ENCODE assay signal across 26 cellular contexts in the genomic region with DNA sequence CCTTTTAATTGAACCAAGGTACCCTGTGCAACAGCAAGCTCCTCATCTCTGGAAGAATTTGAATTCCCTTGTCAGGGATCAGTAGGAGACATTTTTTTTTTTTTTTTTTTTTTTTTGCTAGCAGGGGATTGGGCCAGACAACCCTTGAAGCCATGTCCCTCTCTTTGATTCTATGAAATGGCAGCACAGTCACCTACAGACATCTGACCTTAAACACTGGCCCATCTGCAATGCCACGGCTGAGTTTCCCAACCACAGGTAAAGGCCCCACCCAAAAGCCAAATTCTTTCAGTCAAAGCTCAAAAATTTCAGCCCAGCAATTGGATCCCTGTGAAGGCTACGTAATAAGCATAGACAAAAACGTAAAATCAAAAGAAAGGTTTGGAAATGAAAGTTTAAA.
A peak's percentile ranks its signal among the peaks of the same experiment; 100 is the strongest.
DNase-seq lines count a peak whose midpoint lies in the region; ATAC-seq and TF ChIP-seq lines count a peak whose summit lies in the region.
"Had no signal": no experiment of that assay in that cellular context is flagged by ENCODE, and none has a peak within 500 bp of the region (broad histone marks: within the 10 kb centered on the region; RNA-seq: fewer than 3 reads in every experiment).

No MANE protein-coding gene starts in this region.

- peaks cover 21% of the 10 kb centered on the region for H3K79me2 ChIP-seq in GM23338 (replicated peaks; ENCODE audit: insufficient read depth)

- 89 to 94% (median 91%) methylated on average over 3 of the region's 3 CpGs for WGBS in adrenal gland, 4 donors

- CTCF ChIA-PET in activated CD4-positive, alpha-beta T cell treated with anti-CD3 and anti-CD28 coated beads, Interleukin-2, amount 10 ng/mL, durations not matched to agents 7 days and 5 days (lab: Charles Lee): interaction anchor here (0.6 to 3.7 kb wide), 6 partner anchors 9 to 21 kb away, joined by 3 to 17 read pairs (median 8); no protein-coding TSS in a partner anchor
- CTCF ChIA-PET in CD4-positive, alpha-beta memory T cell (lab: Charles Lee; ENCODE audit: partially characterized antibody): interaction anchor here (0.8 to 7.3 kb wide), 8 partner anchors 9 to 264 kb away, joined by 4 to 61 read pairs (median 4); no protein-coding TSS in a partner anchor
- CTCF ChIA-PET in naive thymus-derived CD4-positive, alpha-beta T cell (lab: Charles Lee): no interaction called here

- TF ChIP-seq CTCF in GM23338 (conservative IDR thresholded peaks at IDR 0.05; ENCODE audit: low read depth in 2 of 2): no peak
- no peak for TF ChIP-seq CTCF in adrenal gland (IDR thresholded peaks at IDR 0.05)

- H3K9me2 ChIP-seq in GM23338 (ENCODE audit: insufficient read depth): no peaks in the 10 kb centered on the region

- no peak for TF ChIP-seq POLR2A in adrenal gland (IDR thresholded peaks at IDR 0.05)

- H3K9me3 ChIP-seq in CD4-positive, alpha-beta memory T cell (ENCODE audit: control insufficient read depth in 1 of 2, low read length in 2 of 2): no peaks in the 10 kb centered on the region
- H3K9me3 ChIP-seq in naive thymus-derived CD4-positive, alpha-beta T cell (ENCODE audit: control insufficient read depth in 2 of 3, low read length in 3 of 3): no peaks in the 10 kb centered on the region
- no peaks in the 10 kb centered on the region for H3K9me3 ChIP-seq in adrenal gland (replicated peaks in 1 of 3)
- H3K9me3 ChIP-seq: ovary, upper lobe of right lung had no signal

- no peaks in the 10 kb centered on the region for H3K27me3 ChIP-seq in CD4-positive, alpha-beta memory T cell (ENCODE audit: insufficient read depth, low read length)
- H3K27me3 ChIP-seq in naive thymus-derived CD4-positive, alpha-beta T cell (ENCODE audit: control insufficient read depth in 2 of 2, insufficient read depth in 2 of 2, low read length in 2 of 2): no peaks in the 10 kb centered on the region
- H3K27me3 ChIP-seq in GM23338 (ENCODE audit: insufficient read depth): no peaks in the 10 kb centered on the region
- no peaks in the 10 kb centered on the region for H3K27me3 ChIP-seq in adrenal gland
- H3K27me3 ChIP-seq: ovary, upper lobe of right lung had no signal

- no peak overlapping the region for H3K4me2 ChIP-seq in GM23338

- intact Hi-C loops in CD4-positive, alpha-beta memory T cell (cut with micrococcal nuclease): no loop called here
- intact Hi-C loops in naive thymus-derived CD4-positive, alpha-beta T cell (cut with micrococcal nuclease): loop anchor here in 1 of 2 donors (2.0 kb wide), 1 partner anchor 14 kb away; no protein-coding TSS in a partner anchor
- intact Hi-C loops in adrenal gland (cut with DNase I): no loop called here

- H3F3A ChIP-seq in GM23338 (replicated peaks; ENCODE audit: low read depth): no peaks in the 10 kb centered on the region

- H3K4me1 ChIP-seq in CD4-positive, alpha-beta memory T cell (ENCODE audit: insufficient read depth, low read length): peaks cover 99% of the 10 kb centered on the region
- peaks cover 78 to 95% of the 10 kb centered on the region in 2 donors for H3K4me1 ChIP-seq in naive thymus-derived CD4-positive, alpha-beta T cell (ENCODE audit: control insufficient read depth in 2 of 2, insufficient read depth in 2 of 2, low read length in 2 of 2)
- H3K4me1 ChIP-seq in GM23338 (ENCODE audit: insufficient read depth): peaks cover 10% of the 10 kb centered on the region; the same call in 1 of the 2 replicates
- peaks cover 0 to 14% of the 10 kb centered on the region in 2 donors for H3K4me1 ChIP-seq in adrenal gland (replicated peaks in 1 of 2)

- H3K27me3 Mint-ChIP-seq in activated CD4-positive, alpha-beta T cell treated with anti-CD3 and anti-CD28 coated beads, Interleukin-2, amount 10 ng/mL, durations not matched to agents 7 days and 5 days: no peaks in the 10 kb centered on the region
- H3K27me3 Mint-ChIP-seq in CD4-positive, alpha-beta memory T cell: no peaks in the 10 kb centered on the region
- no peaks in the 10 kb centered on the region for H3K27me3 Mint-ChIP-seq in activated T-helper 17 cell treated with anti-CD3 and anti-CD28 coated beads, Interleukin-2, amount 50 U/mL, for 72 hours
- H3K27me3 Mint-ChIP-seq in naive thymus-derived CD4-positive, alpha-beta T cell: no peaks in the 10 kb centered on the region
- peaks cover 3% of the 10 kb centered on the region for H3K27me3 Mint-ChIP-seq in GM23338 (ENCODE audit: insufficient read depth, low read depth, poor library complexity)
- H3K27me3 Mint-ChIP-seq: stimulated activated naive B cell treated with anti-CD40 and anti-IgM and Interleukin-4, amounts not matched to agents 10 μg/mL and 1 μg/mL and 100 μg/mL, for 72 hours had no signal

- no peak for DNase-seq in activated CD4-positive, alpha-beta T cell treated with anti-CD3 and anti-CD28 coated beads, Interleukin-2, amount 10 ng/mL, durations not matched to agents 7 days and 5 days
- no peak for DNase-seq in activated CD4-positive, alpha-beta T cell treated with anti-CD3 and anti-CD28 coated beads for 1 hour
- DNase-seq in CD4-positive, alpha-beta memory T cell: no peak
- DNase-seq in naive thymus-derived CD4-positive, alpha-beta T cell: no peak
- DNase-seq in amniotic stem cell (lab: John Stamatoyannopoulos, UW): no peak
- DNase-seq in GM23338 (ENCODE audit: low spot score): no peak
- DNase-seq in adrenal gland: no peak
- DNase-seq: activated naive CD4-positive, alpha-beta T cell treated with Interleukin-2 at 50 U/mL for 16 hours; effector CD8-positive, alpha-beta T cell; left colon; NCI-H1092; NCI-H1694; NCI-H2171; NCI-H82; nephron progenitor cell; ovary; SHP77 treated with DMSO at 0.1 percent for 48 hours; stimulated activated naive B cell treated with anti-CD40 and anti-IgM and Interleukin-4, amounts not matched to agents 10 μg/mL and 1 μg/mL and 100 μg/mL, for 72 hours; SW 1271; T1000; upper lobe of right lung; WERI-Rb-1 had no signal

- H3K27ac ChIP-seq in CD4-positive, alpha-beta memory T cell (ENCODE audit: low read depth, low read length): peak overlapping the region; percentile 18
- H3K27ac ChIP-seq in naive thymus-derived CD4-positive, alpha-beta T cell (ENCODE audit: low read depth, low read length): peak overlapping the region; percentile 56
- H3K27ac ChIP-seq in GM23338 (ENCODE audit: low read depth) (no peak overlapping the region), adrenal gland (no peak overlapping the region)
- H3K27ac ChIP-seq: coronary artery, ovary, upper lobe of right lung, WERI-Rb-1 had no signal

- peaks cover 91% of the 10 kb centered on the region for H3K4me1 Mint-ChIP-seq in activated CD4-positive, alpha-beta T cell treated with anti-CD3 and anti-CD28 coated beads, Interleukin-2, amount 10 ng/mL, durations not matched to agents 7 days and 5 days
- peaks cover 76 to 100% (median 88%) of the 10 kb centered on the region in 4 donors for H3K4me1 Mint-ChIP-seq in CD4-positive, alpha-beta memory T cell
- peaks cover 71% of the 10 kb centered on the region for H3K4me1 Mint-ChIP-seq in activated T-helper 17 cell treated with anti-CD3 and anti-CD28 coated beads, Interleukin-2, amount 50 U/mL, for 72 hours
- peaks cover 49 to 100% (median 98%) of the 10 kb centered on the region in 7 donors for H3K4me1 Mint-ChIP-seq in naive thymus-derived CD4-positive, alpha-beta T cell
- peaks cover 25% of the 10 kb centered on the region for H3K4me1 Mint-ChIP-seq in GM23338

- no peaks in the 10 kb centered on the region for H3K9me3 Mint-ChIP-seq in activated CD4-positive, alpha-beta T cell treated with anti-CD3 and anti-CD28 coated beads, Interleukin-2, amount 10 ng/mL, durations not matched to agents 7 days and 5 days
- no peaks in the 10 kb centered on the region for H3K9me3 Mint-ChIP-seq in CD4-positive, alpha-beta memory T cell
- H3K9me3 Mint-ChIP-seq in activated T-helper 17 cell treated with anti-CD3 and anti-CD28 coated beads, Interleukin-2, amount 50 U/mL, for 72 hours: no peaks in the 10 kb centered on the region
- H3K9me3 Mint-ChIP-seq in naive thymus-derived CD4-positive, alpha-beta T cell: no peaks in the 10 kb centered on the region
- no peaks in the 10 kb centered on the region for H3K9me3 Mint-ChIP-seq in GM23338
- H3K9me3 Mint-ChIP-seq: CD14-positive monocyte; nephron progenitor cell; stimulated activated naive B cell treated with anti-CD40 and anti-IgM and Interleukin-4, amounts not matched to agents 10 μg/mL and 1 μg/mL and 100 μg/mL, for 72 hours had no signal

- POLR2A ChIA-PET in activated CD4-positive, alpha-beta T cell treated with anti-CD3 and anti-CD28 coated beads, Interleukin-2, amount 10 ng/mL, durations not matched to agents 7 days and 5 days (lab: Charles Lee): no interaction called here
- POLR2A ChIA-PET in CD4-positive, alpha-beta memory T cell (lab: Charles Lee; ENCODE audit: partially characterized antibody): interaction anchor here (0.6 to 12.2 kb wide), 7 partner anchors 10 to 95 kb away, joined by 3 to 159 read pairs (median 6); a partner anchor contains a TSS
- POLR2A ChIA-PET in naive thymus-derived CD4-positive, alpha-beta T cell (lab: Charles Lee): interaction anchor here (1.4 to 1.6 kb wide), 2 partner anchors 9 to 10 kb away, joined by 5 to 8 read pairs; no protein-coding TSS in a partner anchor

- H3K4me3 ChIP-seq in CD4-positive, alpha-beta memory T cell (ENCODE audit: low read length in 2 of 2): no peak overlapping the region
- H3K4me3 ChIP-seq in naive thymus-derived CD4-positive, alpha-beta T cell (ENCODE audit: low read length): no peak overlapping the region
- H3K4me3 ChIP-seq in GM23338 (no peak overlapping the region), adrenal gland (no peak overlapping the region)
- H3K4me3 ChIP-seq: coronary artery, K562, ovary, upper lobe of right lung had no signal

- no peaks in the 10 kb centered on the region for H3K36me3 ChIP-seq in CD4-positive, alpha-beta memory T cell (ENCODE audit: insufficient read depth, low read length)
- H3K36me3 ChIP-seq in naive thymus-derived CD4-positive, alpha-beta T cell (ENCODE audit: control insufficient read depth in 2 of 3, insufficient read depth in 3 of 3, low read length in 3 of 3): peaks cover 0 to 17% (median 0%) of the 10 kb centered on the region in 3 experiments
- no peaks in the 10 kb centered on the region for H3K36me3 ChIP-seq in GM23338 (ENCODE audit: insufficient read depth)
- no peaks in the 10 kb centered on the region for H3K36me3 ChIP-seq in adrenal gland (replicated peaks in 1 of 2)
- H3K36me3 ChIP-seq: ovary, upper lobe of right lung, WERI-Rb-1 had no signal

- ATAC-seq in activated T-helper 17 cell treated with anti-CD3 and anti-CD28 coated beads, Interleukin-2, amount 50 U/mL, for 72 hours (replicated peaks): no peak
- no peak for ATAC-seq in naive thymus-derived CD4-positive, alpha-beta T cell
- ATAC-seq in GM23338: no peak
- ATAC-seq: K562; left colon; stimulated activated naive B cell treated with anti-CD40 and anti-IgM and Interleukin-4, amounts not matched to agents 10 μg/mL and 1 μg/mL and 100 μg/mL, for 72 hours; upper lobe of right lung had no signal

- H3K27ac Mint-ChIP-seq in activated CD4-positive, alpha-beta T cell treated with anti-CD3 and anti-CD28 coated beads, Interleukin-2, amount 10 ng/mL, durations not matched to agents 7 days and 5 days: peak overlapping the region; percentile 50
- H3K27ac Mint-ChIP-seq in CD4-positive, alpha-beta memory T cell: peak overlapping the region in 6 of 7 donors; percentile 70 to 94 (median 90)
- H3K27ac Mint-ChIP-seq in activated T-helper 17 cell treated with anti-CD3 and anti-CD28 coated beads, Interleukin-2, amount 50 U/mL, for 72 hours: peak overlapping the region; percentile 87
- peak overlapping the region in 8 of 9 donors; percentile 17 to 90 (median 80) for H3K27ac Mint-ChIP-seq in naive thymus-derived CD4-positive, alpha-beta T cell
- no peak overlapping the region for H3K27ac Mint-ChIP-seq in GM23338
- H3K27ac Mint-ChIP-seq: stimulated activated naive B cell treated with anti-CD40 and anti-IgM and Interleukin-4, amounts not matched to agents 10 μg/mL and 1 μg/mL and 100 μg/mL, for 72 hours had no signal

- H4K20me1 ChIP-seq in GM23338 (replicated peaks; ENCODE audit: insufficient read depth): no peaks in the 10 kb centered on the region

- H3K4me3 Mint-ChIP-seq in activated CD4-positive, alpha-beta T cell treated with anti-CD3 and anti-CD28 coated beads, Interleukin-2, amount 10 ng/mL, durations not matched to agents 7 days and 5 days: no peak overlapping the region
- H3K4me3 Mint-ChIP-seq in CD4-positive, alpha-beta memory T cell: peak overlapping the region in 4 of 8 donors; percentile 33 to 72 (median 42)
- H3K4me3 Mint-ChIP-seq in activated T-helper 17 cell treated with anti-CD3 and anti-CD28 coated beads, Interleukin-2, amount 50 U/mL, for 72 hours: peak overlapping the region; percentile 74
- peak overlapping the region in 2 of 10 donors; percentile 5 to 21 for H3K4me3 Mint-ChIP-seq in naive thymus-derived CD4-positive, alpha-beta T cell
- no peak overlapping the region for H3K4me3 Mint-ChIP-seq in GM23338
- H3K4me3 Mint-ChIP-seq: CD14-positive monocyte; nephron progenitor cell; stimulated activated naive B cell treated with anti-CD40 and anti-IgM and Interleukin-4, amounts not matched to agents 10 μg/mL and 1 μg/mL and 100 μg/mL, for 72 hours had no signal

- no peak overlapping the region for H2AFZ ChIP-seq in GM23338

- H3K36me3 Mint-ChIP-seq in activated CD4-positive, alpha-beta T cell treated with anti-CD3 and anti-CD28 coated beads, Interleukin-2, amount 10 ng/mL, durations not matched to agents 7 days and 5 days (ENCODE audit: low read depth): peaks cover 44% of the 10 kb centered on the region
- peaks cover 13 to 43% of the 10 kb centered on the region in 2 donors for H3K36me3 Mint-ChIP-seq in CD4-positive, alpha-beta memory T cell
- peaks cover 84% of the 10 kb centered on the region for H3K36me3 Mint-ChIP-seq in activated T-helper 17 cell treated with anti-CD3 and anti-CD28 coated beads, Interleukin-2, amount 50 U/mL, for 72 hours (ENCODE audit: low read depth)
- peaks cover 4 to 42% (median 15%) of the 10 kb centered on the region in 5 donors for H3K36me3 Mint-ChIP-seq in naive thymus-derived CD4-positive, alpha-beta T cell
- no peaks in the 10 kb centered on the region for H3K36me3 Mint-ChIP-seq in GM23338 (ENCODE audit: low read depth)

Comparison
In these comparisons a context has a peak if more than half of its experiments do, and no peak if none do; other contexts are left out.
1. H3K27ac ChIP-seq: peak in CD4-positive, alpha-beta memory T cell (single experiment) and naive thymus-derived CD4-positive, alpha-beta T cell (single experiment); none in GM23338 (single experiment) and adrenal gland (0 of 5).